Comparison of ENCODE assay signal across 14 cellular contexts in the genomic region with DNA sequence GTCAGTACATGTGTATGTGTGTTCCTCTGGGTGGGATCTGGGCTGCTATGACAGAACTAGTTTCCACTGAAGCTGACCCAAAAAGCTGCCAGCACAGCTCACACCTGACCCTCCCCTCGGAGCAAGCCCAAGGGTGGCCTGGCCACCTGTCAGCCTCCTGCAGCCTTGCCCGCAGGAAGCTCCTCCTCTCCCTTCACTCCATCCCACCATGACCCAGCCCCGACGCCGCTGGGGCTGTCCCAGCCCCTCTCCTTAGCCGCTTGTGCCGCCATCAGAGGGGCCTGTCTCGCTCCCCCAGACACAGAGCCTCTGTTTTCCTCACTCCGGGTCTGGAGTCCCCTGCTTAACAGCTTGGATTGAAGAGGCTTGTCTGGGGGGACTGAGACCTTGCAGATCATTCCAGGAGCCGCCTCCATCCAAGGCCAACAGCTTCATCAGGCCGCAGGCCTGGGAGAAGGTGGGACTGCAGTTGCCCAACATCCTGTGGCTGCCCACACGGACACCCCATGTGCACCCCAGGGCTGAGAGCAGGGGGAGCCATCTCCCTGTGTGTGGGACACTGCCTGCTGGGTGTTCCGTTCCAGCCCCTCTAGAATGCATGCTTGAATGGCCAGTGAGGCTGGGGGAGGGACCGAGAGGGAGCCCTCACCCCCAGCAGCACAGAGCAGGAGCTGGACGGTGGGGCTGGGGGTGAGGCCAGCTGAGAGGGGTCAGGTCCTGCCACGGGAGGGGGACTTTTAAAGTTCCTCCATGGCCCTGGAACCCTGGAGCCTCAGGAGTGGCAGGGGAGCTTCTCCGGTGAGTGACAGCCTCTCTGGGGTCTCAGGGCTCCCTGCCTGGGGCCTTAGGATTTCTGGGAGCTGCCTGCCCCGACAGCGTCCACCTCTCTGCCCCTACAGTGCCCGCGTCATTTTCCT. TPM values are rescaled to one million over a fixed set of nuclear protein-coding genes. Genes with fewer than 3 reads are reported as not detected.
DNase-seq lines count a peak whose midpoint lies in the region; ATAC-seq and TF ChIP-seq lines count a peak whose summit lies in the region.
"Had no signal": no experiment of that assay in that cellular context is flagged by ENCODE, and none has a peak within 500 bp of the region (broad histone marks: within the 10 kb centered on the region; RNA-seq: fewer than 3 reads in every experiment).

No MANE protein-coding gene starts in this region.

- no peak overlapping the region for H3K27ac Mint-ChIP-seq in GM23338
- H3K27ac Mint-ChIP-seq: stimulated activated naive B cell treated with anti-CD40 and anti-IgM and Interleukin-4, amounts not matched to agents 10 μg/mL and 1 μg/mL and 100 μg/mL, for 72 hours had no signal

- H3K9ac ChIP-seq in smooth muscle cell (ENCODE audit: low read depth), result peak overlapping the region; percentile 18
- H3K9ac ChIP-seq: parathyroid adenoma had no signal

- H3K9me3 Mint-ChIP-seq in GM23338, result peaks cover 3% of the 10 kb centered on the region; the same call in 1 of the 3 replicates

- H3F3A ChIP-seq in GM23338 (replicated peaks; ENCODE audit: low read depth) (no peaks in the 10 kb centered on the region), smooth muscle cell (ENCODE audit: low read depth) (peaks cover 24% of the 10 kb centered on the region)

- H3K27ac ChIP-seq in GM23338 (ENCODE audit: low read depth) (no peak overlapping the region), brain microvascular endothelial cell (no peak overlapping the region), smooth muscle cell (ENCODE audit: low read depth) (peak overlapping the region; percentile 71)
- H3K27ac ChIP-seq: HL-60, parathyroid adenoma had no signal

- no peaks in the 10 kb centered on the region for H3K9me3 ChIP-seq in smooth muscle cell (replicated peaks; ENCODE audit: low read depth)

- no peaks in the 10 kb centered on the region for H3K9me2 ChIP-seq in GM23338 (ENCODE audit: insufficient read depth)

- no peaks in the 10 kb centered on the region; the same call in 2 of the 3 replicates for H3K36me3 Mint-ChIP-seq in GM23338 (ENCODE audit: low read depth)
- H3K36me3 Mint-ChIP-seq: stimulated activated naive B cell treated with anti-CD40 and anti-IgM and Interleukin-4, amounts not matched to agents 10 μg/mL and 1 μg/mL and 100 μg/mL, for 72 hours had no signal

- ATAC-seq in GM23338, result peak; percentile 6
- ATAC-seq in HG02678 (IDR thresholded peaks at IDR 0.05; ENCODE audit: unreplicated experiment), result no peak

- H3K4me2 ChIP-seq in GM23338 (peak overlapping the region; percentile 89), smooth muscle cell (peak overlapping the region; percentile 87)

- DNase-seq in GM23338 (ENCODE audit: low spot score) (peak; percentile 34), brain microvascular endothelial cell (no peak), islet precursor cell (peak; percentile 58), smooth muscle cell (lab: John Stamatoyannopoulos, UW; ENCODE audit: unreplicated experiment) (no peak), NCI-H1417 (lab: John Stamatoyannopoulos, UW) (no peak), germinal center (ENCODE audit: low spot score) (no peak), NCI-H345 treated with DMSO at 0.1 percent for 48 hours (lab: John Stamatoyannopoulos, UW; ENCODE audit: unreplicated experiment) (no peak)
- DNase-seq: activated T-cell treated with anti-CD3 and anti-CD28 coated beads, Interleukin-2, amount 50 U/mL, for 1 hour; DMS153; stimulated activated naive B cell treated with anti-CD40 and anti-IgM and Interleukin-4, amounts not matched to agents 10 μg/mL and 1 μg/mL and 100 μg/mL, for 72 hours; T-helper 1 cell had no signal

- no peaks in the 10 kb centered on the region for H3K36me3 ChIP-seq in GM23338 (ENCODE audit: insufficient read depth)
- H3K36me3 ChIP-seq in brain microvascular endothelial cell (replicated peaks), result no peaks in the 10 kb centered on the region
- H3K36me3 ChIP-seq in smooth muscle cell (ENCODE audit: low read depth), result no peaks in the 10 kb centered on the region

- H3K4me3 Mint-ChIP-seq in GM23338, result peak overlapping the region; percentile 73

- H4K20me1 ChIP-seq in GM23338 (replicated peaks; ENCODE audit: insufficient read depth) (no peaks in the 10 kb centered on the region), smooth muscle cell (ENCODE audit: low read depth) (no peaks in the 10 kb centered on the region)

- in situ Hi-C loops in brain microvascular endothelial cell (cut with HindIII; ENCODE audit: low pct_ligation_motif_present, low sequenced_read_pairs), result no loop called here

- no peak for TF ChIP-seq CTCF in GM23338 (conservative IDR thresholded peaks at IDR 0.05; ENCODE audit: low read depth in 2 of 2)
- no peak for TF ChIP-seq CTCF in brain microvascular endothelial cell (IDR thresholded peaks at IDR 0.05; ENCODE audit: low read depth, low read length, missing control alignments)
- no peak for TF ChIP-seq CTCF in smooth muscle cell (IDR thresholded peaks at IDR 0.05; ENCODE audit: borderline replicate concordance, insufficient read depth, poor library complexity, severe bottlenecking)

- H3K79me2 ChIP-seq in GM23338 (replicated peaks; ENCODE audit: insufficient read depth) (no peaks in the 10 kb centered on the region), smooth muscle cell (ENCODE audit: low read depth) (no peaks in the 10 kb centered on the region)
- H3K79me2 ChIP-seq: parathyroid adenoma had no signal

- peaks cover 29% of the 10 kb centered on the region for H3K27me3 Mint-ChIP-seq in GM23338 (ENCODE audit: insufficient read depth, low read depth, poor library complexity)

- H3K4me1 ChIP-seq in GM23338 (ENCODE audit: insufficient read depth) (peaks cover 37% of the 10 kb centered on the region), smooth muscle cell (ENCODE audit: low read depth) (peaks cover 47% of the 10 kb centered on the region)
- H3K4me1 ChIP-seq: parathyroid adenoma had no signal

- peaks cover 32% of the 10 kb centered on the region for H3K4me1 Mint-ChIP-seq in GM23338

- H2AFZ ChIP-seq in GM23338, result peak overlapping the region; percentile 89
- peak overlapping the region; percentile 80 for H2AFZ ChIP-seq in smooth muscle cell (ENCODE audit: low read depth)
- H2AFZ ChIP-seq: parathyroid adenoma had no signal

- H3K4me3 ChIP-seq in GM23338 (peak overlapping the region; percentile 65), brain microvascular endothelial cell (ENCODE audit: low read depth, low read length) (peak overlapping the region; percentile 17), smooth muscle cell (peak overlapping the region; percentile 52)

- WGBS in smooth muscle cell (ENCODE audit: low lambda C conversion rate), result 41% methylated on average over 17 of the region's 21 CpGs

- H3K27me3 ChIP-seq in GM23338 (ENCODE audit: insufficient read depth) (no peaks in the 10 kb centered on the region; the same call in 1 of the 2 replicates), brain microvascular endothelial cell (replicated peaks) (no peaks in the 10 kb centered on the region), smooth muscle cell (ENCODE audit: low read depth) (no peaks in the 10 kb centered on the region)

RNA-seq across cellular contexts. Expression of a gene that starts 0.7 kb away (rescaled TPM):
- 9.0 and 10.8 TPM in 2 replicates for total RNA-seq in GM23338 (2014; rRNA removed; shearing (Covaris generic))
- polyA plus RNA-seq in GM23338 (2016; fragmentation: Nextera tagmentation; extraction: Ambion mirVana) (2.7 and 3.3 TPM in 2 replicates), smooth muscle cell (17.2 and 20.1 TPM in 2 replicates)
- total RNA-seq in smooth muscle cell, result 6.7 and 6.8 TPM in 2 replicates

RNA-seq across cellular contexts. Expression of a gene that starts 31.6 kb away (rescaled TPM):
- total RNA-seq in GM23338 (2014; rRNA removed; shearing (Covaris generic)), result not detected in 2 replicates
- polyA plus RNA-seq in GM23338 (2016; fragmentation: Nextera tagmentation; extraction: Ambion mirVana) (not detected in 2 replicates), smooth muscle cell (0.25 TPM in 1 of 2 replicates, not detected in the other)
- total RNA-seq in smooth muscle cell, result not detected in 2 replicates

RNA-seq across cellular contexts. Expression of a gene that starts 36.4 kb away (rescaled TPM):
- total RNA-seq in GM23338 (2014; rRNA removed; shearing (Covaris generic)), result 14.7 and 15.1 TPM in 2 replicates
- polyA plus RNA-seq in GM23338 (2016; fragmentation: Nextera tagmentation; extraction: Ambion mirVana) (5.8 and 6.5 TPM in 2 replicates), smooth muscle cell (10.5 and 13.6 TPM in 2 replicates)
- 5.9 and 7.4 TPM in 2 replicates for total RNA-seq in smooth muscle cell

Comparison
In these comparisons a context has a peak if more than half of its experiments do, and no peak if none do; other contexts are left out.
1. DNase-seq: peak in GM23338 (single experiment) and islet precursor cell (single experiment); none in brain microvascular endothelial cell (single experiment), smooth muscle cell (single experiment), NCI-H1417 (0 of 3), germinal center (single experiment) and NCI-H345 treated with DMSO at 0.1 percent for 48 hours (single experiment).
2. Peak in every context shown above with its lines, with median percentiles within 50 percentile points of each other: H3K4me3 ChIP-seq.